In the genomic region with DNA sequence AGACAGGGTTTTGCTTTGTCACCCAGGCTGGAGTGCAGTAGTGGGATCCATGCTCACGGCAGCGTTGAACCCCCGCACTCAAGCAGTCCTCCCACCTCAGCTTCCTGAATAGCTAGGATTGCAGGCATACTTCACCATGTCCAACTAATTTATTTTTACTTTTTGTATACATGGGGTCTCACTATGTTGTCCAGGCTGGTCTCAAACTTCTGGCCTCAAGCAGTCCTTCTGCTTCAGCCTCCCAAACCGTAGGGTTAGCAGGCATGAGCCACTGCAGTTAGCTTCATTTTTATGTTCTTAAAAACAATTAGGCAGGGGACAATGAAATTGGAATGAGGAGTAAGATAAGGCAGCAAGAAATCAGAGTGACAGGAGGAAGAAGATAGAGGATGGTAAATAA, we compare ENCODE assay signal across 35 cellular contexts. TPM values are rescaled to one million over a fixed set of nuclear protein-coding genes. Genes with fewer than 3 reads are reported as not detected.
DNase-seq lines count a peak whose midpoint lies in the region; ATAC-seq, FAIRE-seq and TF ChIP-seq lines count a peak whose summit lies in the region.
"Had no signal": no experiment of that assay in that cellular context is flagged by ENCODE, and none has a peak within 500 bp of the region (broad histone marks: within the 10 kb centered on the region; RNA-seq: fewer than 3 reads in every experiment).

No MANE protein-coding gene starts in this region.

- POLR2A ChIA-PET in HepG2 (lab: Yijun Ruan, JAX) (no interaction called here), WTC11 (lab: Charles Lee) (no interaction called here), K562 (lab: Yijun Ruan, JAX) (interaction anchor here (0.6 kb wide), 1 partner anchor 715 kb away, joined by 3 read pairs; no protein-coding TSS in a partner anchor)

- H4K20me1 ChIP-seq in HepG2 (ENCODE audit: insufficient read depth, low read length), result no peaks in the 10 kb centered on the region; the same call in 1 of the 2 replicates
- H4K20me1 ChIP-seq in K562 (replicated peaks; ENCODE audit: control insufficient read depth, insufficient read depth, low read length), result no peaks in the 10 kb centered on the region

- CTCF ChIA-PET in HepG2 (lab: Yijun Ruan, JAX; ENCODE audit: low intra/inter-chr PET ratio, low total read pairs) (no interaction called here), WTC11 (lab: Charles Lee) (no interaction called here), K562 (lab: Yijun Ruan, JAX; ENCODE audit: low intra/inter-chr PET ratio) (no interaction called here)

- no peak overlapping the region for H3K27ac Mint-ChIP-seq in WTC11
- H3K27ac Mint-ChIP-seq: B cell; CD4-positive, alpha-beta T cell; CD4-positive, CD25-positive, alpha-beta regulatory T cell; CD8-positive, alpha-beta T cell had no signal

- 94% methylated on average over 4 of the region's 4 CpGs for WGBS in HepG2 (ENCODE audit: low lambda C conversion rate)
- 89% methylated on average over 4 of the region's 4 CpGs for WGBS in right lobe of liver (ENCODE audit: insufficient coverage, low coverage, low lambda C conversion rate, missing lambda C conversion rate)
- WGBS in K562 (ENCODE audit: insufficient coverage, low coverage, missing lambda C conversion rate), result 81% methylated on average over 4 of the region's 4 CpGs
- no CpG with 5 or more reads among the region's 4 CpGs for WGBS in mesendoderm (ENCODE audit: extremely low coverage, insufficient coverage, low lambda C conversion rate)

- intact Hi-C loops in HepG2 (cut with micrococcal nuclease; ENCODE audit: unreplicated experiment), result no loop called here
- intact Hi-C loops in right lobe of liver (cut with DNase I), result no loop called here
- intact Hi-C loops in K562 (cut with micrococcal nuclease), result no loop called here

- H3K27ac ChIP-seq in HepG2 (ENCODE audit: extremely low read length, insufficient read depth, low read length) (no peak overlapping the region), right lobe of liver (no peak overlapping the region), K562 (ENCODE audit: extremely low read depth, low read depth, low read length) (no peak overlapping the region), mesendoderm (ENCODE audit: low read depth, low read length) (no peak overlapping the region), SJCRH30 (no peak overlapping the region)
- H3K27ac ChIP-seq: 22Rv1; A549; BLaER1; BLaER1 treated with 17β-estradiol and CSF1 and Interleukin-3, amounts not matched to agents 10 nM and 100 nM; C4-2B had no signal

- no peaks in the 10 kb centered on the region for H3K36me3 Mint-ChIP-seq in WTC11

- in situ Hi-C loops in HepG2 (cut with HindIII; ENCODE audit: extremely low pct_ligation_motif_present, low pct_unique_long_range_greater_than_20kb), result no loop called here
- in situ Hi-C loops in K562 (cut with MboI), result no loop called here

- FAIRE-seq in HepG2 (lab: Jason Lieb, UNC) (no peak), K562 (lab: Jason Lieb, UNC) (no peak)
- FAIRE-seq: A204.1, A549, D721Med had no signal

- H2AK5ac ChIP-seq in mesendoderm (ENCODE audit: low read length), result no peak overlapping the region

- no peak overlapping the region for H4K5ac ChIP-seq in mesendoderm (ENCODE audit: low read length)

- H2AFZ ChIP-seq in HepG2 (ENCODE audit: low read length) (no peak overlapping the region), K562 (ENCODE audit: low read depth, low read length) (no peak overlapping the region)

- no TSS peak for BruUV-seq in HepG2 (replicated peaks; lab: Mats Ljungman, UMichigan)
- no TSS peak for BruUV-seq in K562 (replicated peaks; lab: Mats Ljungman, UMichigan)

- no peak overlapping the region for H3K56ac ChIP-seq in mesendoderm (ENCODE audit: low read length)

- H3K36me3 ChIP-seq in HepG2 (replicated peaks in 1 of 2; ENCODE audit: control insufficient read depth in 1 of 2, insufficient read depth in 2 of 2, low read length in 2 of 2) (no peaks in the 10 kb centered on the region), right lobe of liver (no peaks in the 10 kb centered on the region), K562 (ENCODE audit: control insufficient read depth, insufficient read depth, low read length) (no peaks in the 10 kb centered on the region), mesendoderm (ENCODE audit: control insufficient read depth, insufficient read depth, low read length) (no peaks in the 10 kb centered on the region), SJCRH30 (no peaks in the 10 kb centered on the region; the same call in 1 of the 2 replicates)
- H3K36me3 ChIP-seq: BE2C, BLaER1 had no signal

- TF ChIP-seq POLR2A in HepG2 (IDR thresholded peaks at IDR 0.05; ENCODE audit: insufficient read depth in 1 of 2, low read depth in 2 of 2, low read length in 2 of 2), result no peak
- TF ChIP-seq POLR2A in right lobe of liver (IDR thresholded peaks at IDR 0.05), result no peak
- TF ChIP-seq POLR2A in K562 (conservative IDR thresholded peaks at IDR 0.05), result no peak

- H3K9me3 ChIP-seq in HepG2 (ENCODE audit: low read length) (no peaks in the 10 kb centered on the region), right lobe of liver (no peaks in the 10 kb centered on the region), K562 (replicated peaks; ENCODE audit: control insufficient read depth, insufficient read depth, low read depth, low read length) (no peaks in the 10 kb centered on the region), SJCRH30 (replicated peaks) (no peaks in the 10 kb centered on the region)
- H3K9me3 ChIP-seq: A549, BE2C, BLaER1, Caco-2 had no signal

- H3K4me3 ChIP-seq in HepG2 (replicated peaks in 1 of 3; ENCODE audit: insufficient read depth in 1 of 3, low read depth in 2 of 3, low read length in 3 of 3) (no peak overlapping the region), right lobe of liver (no peak overlapping the region), K562 (no peak overlapping the region), mesendoderm (ENCODE audit: low read length) (no peak overlapping the region), SJCRH30 (no peak overlapping the region)
- H3K4me3 ChIP-seq: A549; BLaER1; BLaER1 treated with 17β-estradiol and CSF1 and Interleukin-3, amounts not matched to agents 10 nM and 100 nM had no signal

- TF ChIP-seq RAD21 in HepG2 (CRISPR knock-in tag; IDR thresholded peaks at IDR 0.05) (no peak), K562 (CRISPR knock-in tag; conservative IDR thresholded peaks at IDR 0.05 in 1 of 2, IDR thresholded peaks at IDR 0.05 in 1 of 2) (no peak)

- peaks cover 9% of the 10 kb centered on the region for H3K4me1 Mint-ChIP-seq in WTC11
- H3K4me1 Mint-ChIP-seq: CD14-positive monocyte had no signal

- no peak overlapping the region for H3K4me3 Mint-ChIP-seq in WTC11
- H3K4me3 Mint-ChIP-seq: B cell; CD14-positive monocyte; CD4-positive, alpha-beta memory T cell; CD4-positive, alpha-beta T cell; CD4-positive, CD25-positive, alpha-beta regulatory T cell; CD8-positive, alpha-beta memory T cell; CD8-positive, alpha-beta T cell had no signal

- H3K27me3 ChIP-seq in HepG2 (ENCODE audit: control insufficient read depth in 1 of 2, insufficient read depth in 2 of 2, low read length in 2 of 2) (no peaks in the 10 kb centered on the region), right lobe of liver (no peaks in the 10 kb centered on the region), K562 (ENCODE audit: control insufficient read depth in 2 of 2, insufficient read depth in 2 of 2, low read length in 2 of 2) (no peaks in the 10 kb centered on the region), mesendoderm (ENCODE audit: insufficient read depth, low read length, poor library complexity) (no peaks in the 10 kb centered on the region), SJCRH30 (no peaks in the 10 kb centered on the region)
- H3K27me3 ChIP-seq: BE2C; BLaER1; BLaER1 treated with 17β-estradiol and CSF1 and Interleukin-3, amounts not matched to agents 10 nM and 100 nM had no signal

- H3K9me1 ChIP-seq in K562 (ENCODE audit: control insufficient read depth, insufficient read depth, low read length), result no peaks in the 10 kb centered on the region

- no peaks in the 10 kb centered on the region for H3K4me1 ChIP-seq in HepG2 (ENCODE audit: insufficient read depth, low read length)
- H3K4me1 ChIP-seq in right lobe of liver, result no peaks in the 10 kb centered on the region
- H3K4me1 ChIP-seq in K562 (replicated peaks in 1 of 2; ENCODE audit: control insufficient read depth in 2 of 2, insufficient read depth in 2 of 2, low read length in 2 of 2), result no peaks in the 10 kb centered on the region; a peak in 1 of 5 replicates
- no peaks in the 10 kb centered on the region for H3K4me1 ChIP-seq in mesendoderm (ENCODE audit: control insufficient read depth, low read depth, low read length)
- no peaks in the 10 kb centered on the region for H3K4me1 ChIP-seq in SJCRH30
- H3K4me1 ChIP-seq: BE2C, Caco-2 had no signal

- TF ChIP-seq EP300 in HepG2 (IDR thresholded peaks at IDR 0.05; ENCODE audit: low read depth in 2 of 2, low read length in 2 of 2), result no peak
- no peak for TF ChIP-seq EP300 in HepG2 (CRISPR knock-in tag; IDR thresholded peaks at IDR 0.05; ENCODE audit: borderline replicate concordance)
- TF ChIP-seq EP300 in K562 (IDR thresholded peaks at IDR 0.05; ENCODE audit: low read length), result no peak

- no peak overlapping the region for H2BK5ac ChIP-seq in mesendoderm (ENCODE audit: low read length)

- H4K8ac ChIP-seq in mesendoderm (ENCODE audit: low read depth, low read length), result no peak overlapping the region

- H3K9ac ChIP-seq in HepG2 (ENCODE audit: insufficient read depth, low read depth, low read length) (no peak overlapping the region), K562 (ENCODE audit: insufficient read depth in 1 of 2, low read depth in 2 of 2, low read length in 2 of 2) (no peak overlapping the region), mesendoderm (ENCODE audit: low read length) (no peak overlapping the region)
- H3K9ac ChIP-seq: BLaER1; BLaER1 treated with 17β-estradiol and CSF1 and Interleukin-3, amounts not matched to agents 10 nM and 100 nM had no signal

- H3K18ac ChIP-seq in mesendoderm (ENCODE audit: low read length), result no peak overlapping the region

- no peaks in the 10 kb centered on the region for H3K79me2 ChIP-seq in HepG2 (ENCODE audit: insufficient read depth, low read length)
- H3K79me2 ChIP-seq in K562 (ENCODE audit: control insufficient read depth, insufficient read depth, low read length), result peaks cover 2% of the 10 kb centered on the region; the same call in 1 of the 3 replicates
- H3K79me2 ChIP-seq in mesendoderm (ENCODE audit: control insufficient read depth, insufficient read depth, low read length), result no peaks in the 10 kb centered on the region

- H3K4ac ChIP-seq in mesendoderm (ENCODE audit: low read depth, low read length), result no peak overlapping the region

- no peak overlapping the region for H3K23ac ChIP-seq in mesendoderm (ENCODE audit: low read length)

- H3K79me1 ChIP-seq in mesendoderm (ENCODE audit: low read length), result no peaks in the 10 kb centered on the region

- H2BK15ac ChIP-seq in mesendoderm (replicated peaks; ENCODE audit: low read depth), result no peak overlapping the region

- no peak for DNase-seq in HepG2 (ENCODE audit: low spot score)
- DNase-seq in right lobe of liver, result no peak
- no peak for DNase-seq in WTC11 (ENCODE audit: low spot score)
- no peak for DNase-seq in K562 (ENCODE audit: extremely low read depth in 1 of 4, low spot score in 3 of 4)
- DNase-seq in mesendoderm, result no peak
- DNase-seq in SJCRH30, result no peak
- DNase-seq: 8988T; ACHN; AML-193; BE2C; C1 segment of cervical spinal cord; Caco-2; Calu3; CD4-positive, alpha-beta memory T cell; CD4-positive, alpha-beta T cell; CD4-positive, CD25-positive, alpha-beta regulatory T cell; CD8-positive, alpha-beta memory T cell; CD8-positive, alpha-beta T cell; COR-L47; DMS 273 treated with DMSO at 0.1 percent for 48 hours; DMS153; DMS53; DMS79; DMS79 treated with DMSO at 0.1 percent for 48 hours; DND-41; EL had no signal

- H2BK120ac ChIP-seq in mesendoderm (ENCODE audit: low read depth, low read length), result no peak overlapping the region

- no peaks in the 10 kb centered on the region for H3K27me3 Mint-ChIP-seq in WTC11 (ENCODE audit: low read depth)
- H3K27me3 Mint-ChIP-seq: B cell; CD4-positive, alpha-beta memory T cell; CD4-positive, alpha-beta T cell; CD4-positive, CD25-positive, alpha-beta regulatory T cell; CD8-positive, alpha-beta memory T cell had no signal

- ATAC-seq in HepG2 (no peak), right lobe of liver (no peak), WTC11 (no peak), K562 (no peak)
- ATAC-seq: A549; CD8-positive, alpha-beta T cell had no signal

- H3K4me2 ChIP-seq in HepG2 (ENCODE audit: low read depth, low read length) (no peak overlapping the region), K562 (ENCODE audit: insufficient read depth, low read length) (no peak overlapping the region), mesendoderm (ENCODE audit: low read length) (no peak overlapping the region)
- H3K4me2 ChIP-seq: A549; BLaER1; BLaER1 treated with 17β-estradiol and CSF1 and Interleukin-3, amounts not matched to agents 10 nM and 100 nM had no signal

- H3K9me3 Mint-ChIP-seq in WTC11, result no peaks in the 10 kb centered on the region
- H3K9me3 Mint-ChIP-seq: CD4-positive, alpha-beta memory T cell; CD4-positive, alpha-beta T cell; CD4-positive, CD25-positive, alpha-beta regulatory T cell; CD8-positive, alpha-beta memory T cell; CD8-positive, alpha-beta T cell had no signal

- TF ChIP-seq CTCF in HepG2 (CRISPR knock-in tag; IDR thresholded peaks at IDR 0.05), result no peak
- no peak for TF ChIP-seq CTCF in right lobe of liver (IDR thresholded peaks at IDR 0.05)
- no peak for TF ChIP-seq CTCF in WTC11 (IDR thresholded peaks at IDR 0.05)
- no peak for TF ChIP-seq CTCF in K562 (IDR thresholded peaks at IDR 0.05 in 2 of 3, conservative IDR thresholded peaks at IDR 0.05 in 1 of 3; ENCODE audit: insufficient read depth in 2 of 3, low read depth in 1 of 3, low read length in 3 of 3)

RNA-seq across cellular contexts. Expression of a gene that starts 50.5 kb away (rescaled TPM):
- total RNA-seq in HepG2 (2016; rRNA removed; fragmentation: Illumina TruSeq; extraction: Trizol) (42.5 and 48.2 TPM in 2 replicates), right lobe of liver (10 to 100 TPM; 17.4 to 29.8 (median 20.9) TPM), WTC11 (2021) (24.0 to 29.9 TPM (median 25.3 TPM) in 3 replicates), K562 (2014; rRNA removed) (22.7 and 30.1 TPM in 2 replicates), K562 (2014; rRNA removed; fragmentation: Illumina TruSeq; extraction: Trizol) (44.0 and 49.6 TPM in 2 replicates), K562 (2015; rRNA removed; fragmentation: Illumina TruSeq; extraction: Trizol) (26.8 and 31.5 TPM in 2 replicates), K562 (2021) (34.4 and 35.2 TPM in 2 replicates)
- total RNA-seq in HepG2 (2016; cell fraction: cytosol; rRNA removed; fragmentation: Illumina TruSeq; extraction: Trizol; ENCODE audit: low read depth), result 14.8 and 15.4 TPM in 2 replicates
- 38.1 and 49.7 TPM in 2 replicates for total RNA-seq in HepG2 (2016; cell fraction: insoluble cytoplasmic fraction; rRNA removed; fragmentation: Illumina TruSeq; extraction: Trizol)
- 33.5 and 37.6 TPM in 2 replicates for total RNA-seq in HepG2 (2016; cell fraction: membrane; rRNA removed; fragmentation: Illumina TruSeq; extraction: Trizol)
- 38.3 and 42.0 TPM in 2 replicates for total RNA-seq in HepG2 (2016; cell fraction: nucleus; rRNA removed; fragmentation: Illumina TruSeq; extraction: Trizol)
- polyA plus RNA-seq in HepG2 (2011; rRNA removed) (12.8 and 19.3 TPM in 2 replicates), K562 (2011; rRNA removed) (43.4 and 55.6 TPM in 2 replicates), K562 (2014; fragmentation: Illumina TruSeq; extraction: Trizol) (31.1 TPM in 2 replicates), K562 (2014; fragmentation: Nextera tagmentation; extraction: Ambion mirVana) (10 to 100 TPM; 27.2 to 28.2 TPM), K562 (2014; rRNA removed) (32.9 and 40.5 TPM in 2 replicates)
- polyA plus RNA-seq in HepG2 (2011; cell fraction: cytosol; rRNA removed), result 8.7 and 10.9 TPM in 2 replicates
- polyA plus RNA-seq in HepG2 (2011; cell fraction: nucleus; rRNA removed), result 8.9 and 10.3 TPM in 2 replicates
- 18.1 and 19.5 TPM in 2 replicates for polyA plus RNA-seq in HepG2 (2012)
- 13.2 and 14.3 TPM in 2 replicates for polyA plus RNA-seq in HepG2 (2016; cell fraction: cytosol; fragmentation: Illumina TruSeq; extraction: Trizol; ENCODE audit: low read depth)
- polyA plus RNA-seq in HepG2 (2016; cell fraction: insoluble cytoplasmic fraction; fragmentation: Illumina TruSeq; extraction: Trizol; ENCODE audit: low read depth), result 36.9 and 37.3 TPM in 2 replicates
- 19.4 and 19.5 TPM in 2 replicates for polyA plus RNA-seq in HepG2 (2016; cell fraction: membrane; fragmentation: Illumina TruSeq; extraction: Trizol; ENCODE audit: low read depth)
- 17.3 and 18.6 TPM in 2 replicates for polyA plus RNA-seq in HepG2 (2016; cell fraction: nucleus; fragmentation: Illumina TruSeq; extraction: Trizol; ENCODE audit: insufficient read depth, low read depth)
- 14.3 and 26.8 TPM in 2 replicates for polyA minus RNA-seq in HepG2 (2011; rRNA and poly(A)+ RNA removed; ENCODE audit: low replicate concordance)
- polyA minus RNA-seq in HepG2 (2011; cell fraction: cytosol; rRNA and poly(A)+ RNA removed), result 23.0 and 23.5 TPM in 2 replicates
- polyA minus RNA-seq in HepG2 (2011; cell fraction: nucleus; rRNA and poly(A)+ RNA removed), result 54.2 and 60.7 TPM in 2 replicates
- 36.0 and 67.3 TPM in 2 replicates for total RNA-seq in K562 (2011; cell fraction: chromatin; rRNA removed; ENCODE audit: low replicate concordance)
- 18.2 and 23.0 TPM in 2 replicates for total RNA-seq in K562 (2011; cell fraction: nucleolus; rRNA removed)
- total RNA-seq in K562 (2011; cell fraction: nucleoplasm; rRNA removed), result 28.0 and 47.9 TPM in 2 replicates
- 16.8 and 24.6 TPM in 2 replicates for polyA plus RNA-seq in K562 (2011; cell fraction: cytosol; rRNA removed)
- polyA plus RNA-seq in K562 (2011; cell fraction: nucleus; rRNA removed), result 25.0 and 38.2 TPM in 2 replicates
- 27.1 and 28.9 TPM in 2 replicates for polyA plus RNA-seq in K562 (2012)
- polyA minus RNA-seq in K562 (2011; rRNA and poly(A)+ RNA removed), result 65.7 and 69.3 TPM in 2 replicates
- polyA minus RNA-seq in K562 (2011; cell fraction: cytosol; rRNA and poly(A)+ RNA removed), result 20.5 and 24.0 TPM in 2 replicates
- polyA minus RNA-seq in K562 (2011; cell fraction: nucleus; rRNA and poly(A)+ RNA removed), result 33.1 and 51.1 TPM in 2 replicates
- polyA plus RNA-seq in mesendoderm (2013, experiment 1 of 2), result 15.6 TPM
- 16.7 TPM for polyA plus RNA-seq in mesendoderm (2013, experiment 2 of 2)
- 59.3 and 73.0 TPM in 2 replicates for total RNA-seq in SJCRH30 (2014; rRNA removed; shearing (Covaris generic))
